8 cellular contexts compared by ENCODE assay signal in genomic region chr4:40228497-40229365, GRCh38. TPM values are rescaled to one million over a fixed set of nuclear protein-coding genes. Genes with fewer than 3 reads are reported as not detected.
DNase-seq lines count a peak whose midpoint lies in the region; ATAC-seq and TF ChIP-seq lines count a peak whose summit lies in the region.

No MANE protein-coding gene starts in this region.

- TF ChIP-seq CTCF in natural killer cell (IDR thresholded peaks at IDR 0.05) (peak; percentile 19), uterus (IDR thresholded peaks at IDR 0.05) (no peak)

- H3K27me3 ChIP-seq in uterus = no peaks in the 10 kb centered on the region

- H3K27me3 Mint-ChIP-seq in activated CD8-positive, alpha-beta T cell treated with anti-CD3 and anti-CD28 coated beads, Interleukin-2, amount 10 ng/mL, durations not matched to agents 7 days and 5 days (ENCODE audit: low read depth) = no peaks in the 10 kb centered on the region
- no peaks in the 10 kb centered on the region for H3K27me3 Mint-ChIP-seq in natural killer cell (ENCODE audit: low read depth in 2 of 2)

- peaks cover 79% of the 10 kb centered on the region for H3K36me3 Mint-ChIP-seq in activated CD8-positive, alpha-beta T cell treated with anti-CD3 and anti-CD28 coated beads, Interleukin-2, amount 10 ng/mL, durations not matched to agents 7 days and 5 days (ENCODE audit: low read depth)
- no peaks in the 10 kb centered on the region for H3K36me3 Mint-ChIP-seq in natural killer cell

- no peaks in the 10 kb centered on the region for H3K9me3 ChIP-seq in uterus

- peaks cover 95% of the 10 kb centered on the region for H3K4me1 Mint-ChIP-seq in activated CD8-positive, alpha-beta T cell treated with anti-CD3 and anti-CD28 coated beads, Interleukin-2, amount 10 ng/mL, durations not matched to agents 7 days and 5 days (ENCODE audit: low read depth)
- H3K4me1 Mint-ChIP-seq in natural killer cell = peaks cover 76 to 79% of the 10 kb centered on the region in 2 donors

- no peaks in the 10 kb centered on the region for H3K36me3 ChIP-seq in uterus

- H3K4me3 Mint-ChIP-seq in activated CD8-positive, alpha-beta T cell treated with anti-CD3 and anti-CD28 coated beads, Interleukin-2, amount 10 ng/mL, durations not matched to agents 7 days and 5 days = peak overlapping the region; percentile 64
- peak overlapping the region; percentile 73 for H3K4me3 Mint-ChIP-seq in natural killer cell

- peak; percentile 27 for DNase-seq in 8988T
- DNase-seq in activated CD8-positive, alpha-beta T cell treated with anti-CD3 and anti-CD28 coated beads, Interleukin-2, amount 10 ng/mL, durations not matched to agents 7 days and 5 days = peak; percentile 56
- no peak for DNase-seq in natural killer cell
- no peak for DNase-seq in uterus
- DNase-seq in NCI-H748 treated with DMSO at 0.1 percent for 48 hours (lab: John Stamatoyannopoulos, UW) = no peak
- DNase-seq in LoVo (ENCODE audit: low spot score) = no peak

- ATAC-seq in GM18505 (IDR thresholded peaks at IDR 0.05; ENCODE audit: unreplicated experiment) (peak; percentile 45), HG02884 (IDR thresholded peaks at IDR 0.05; ENCODE audit: unreplicated experiment) (peak; percentile 63), natural killer cell (no peak)
- no peak for ATAC-seq in activated CD8-positive, alpha-beta T cell treated with anti-CD3 and anti-CD28 coated beads, Interleukin-2, amount 10 ng/mL, durations not matched to agents 7 days and 5 days

- H3K9me3 Mint-ChIP-seq in activated CD8-positive, alpha-beta T cell treated with anti-CD3 and anti-CD28 coated beads, Interleukin-2, amount 10 ng/mL, durations not matched to agents 7 days and 5 days (ENCODE audit: insufficient read depth) = no peaks in the 10 kb centered on the region
- H3K9me3 Mint-ChIP-seq in natural killer cell = peaks cover 0 to 2% of the 10 kb centered on the region in 2 donors

- H3K4me1 ChIP-seq in uterus = no peaks in the 10 kb centered on the region

- CTCF ChIA-PET in activated CD8-positive, alpha-beta T cell treated with anti-CD3 and anti-CD28 coated beads, Interleukin-2, amount 10 ng/mL, durations not matched to agents 7 days and 5 days (lab: Charles Lee) = interaction anchor here (0.9 to 9.4 kb wide), 15 partner anchors 8 to 172 kb away, joined by 3 to 145 read pairs (median 5); partner anchors contain the start of gene N4BP2

- no peak overlapping the region for H3K27ac ChIP-seq in uterus

- peak; percentile 34 for TF ChIP-seq POLR2A in GM18505 (IDR thresholded peaks at IDR 0.05; ENCODE audit: borderline replicate concordance, extremely low read depth, insufficient read depth, insufficient read length)
- TF ChIP-seq POLR2A in uterus (IDR thresholded peaks at IDR 0.05) = no peak

- POLR2A ChIA-PET in activated CD8-positive, alpha-beta T cell treated with anti-CD3 and anti-CD28 coated beads, Interleukin-2, amount 10 ng/mL, durations not matched to agents 7 days and 5 days (lab: Charles Lee) = interaction anchor here (0.7 to 16.3 kb wide), 14 partner anchors 9 to 277 kb away, joined by 3 to 280 read pairs (median 4); partner anchors contain the start of genes N4BP2 and RHOH

- no peak overlapping the region for H3K4me3 ChIP-seq in uterus

- H3K27ac Mint-ChIP-seq in activated CD8-positive, alpha-beta T cell treated with anti-CD3 and anti-CD28 coated beads, Interleukin-2, amount 10 ng/mL, durations not matched to agents 7 days and 5 days = peak overlapping the region; percentile 84
- H3K27ac Mint-ChIP-seq in natural killer cell = peak overlapping the region; percentile 37 to 72

- intact Hi-C loops in natural killer cell (cut with micrococcal nuclease) (no loop called here), uterus (cut with DNase I; ENCODE audit: low total_unique reads) (no loop called here)

RNA-seq across cellular contexts. Expression of gene RHOH, which starts 31.9 kb away (rescaled TPM):
- 100 to 1,000 TPM; 147 to 159 TPM for total RNA-seq in activated CD8-positive, alpha-beta T cell treated with anti-CD3 and anti-CD28 coated beads, Interleukin-2, amount 10 ng/mL, durations not matched to agents 7 days and 5 days
- total RNA-seq in natural killer cell = 100 to 1,000 TPM; 195 to 233 (median 195) TPM
- total RNA-seq in uterus = 10 to 100 TPM in 1 of 4 donors, 1 to 10 TPM in 3; 1.5 to 37.1 (median 3.0) TPM

Comparison
In these comparisons a context has a peak if more than half of its experiments do, and no peak if none do; other contexts are left out.
1. DNase-seq: peak in 8988T (single experiment) and activated CD8-positive, alpha-beta T cell treated with anti-CD3 and anti-CD28 coated beads, Interleukin-2, amount 10 ng/mL, durations not matched to agents 7 days and 5 days (single experiment); none in natural killer cell (single experiment), uterus (0 of 2), NCI-H748 treated with DMSO at 0.1 percent for 48 hours (single experiment) and LoVo (single experiment).
2. ATAC-seq: peak in GM18505 (single experiment) and HG02884 (single experiment); none in activated CD8-positive, alpha-beta T cell treated with anti-CD3 and anti-CD28 coated beads, Interleukin-2, amount 10 ng/mL, durations not matched to agents 7 days and 5 days (single experiment) and natural killer cell (0 of 3).